ENCODE assay signal across 1 cellular context in the genomic region with DNA sequence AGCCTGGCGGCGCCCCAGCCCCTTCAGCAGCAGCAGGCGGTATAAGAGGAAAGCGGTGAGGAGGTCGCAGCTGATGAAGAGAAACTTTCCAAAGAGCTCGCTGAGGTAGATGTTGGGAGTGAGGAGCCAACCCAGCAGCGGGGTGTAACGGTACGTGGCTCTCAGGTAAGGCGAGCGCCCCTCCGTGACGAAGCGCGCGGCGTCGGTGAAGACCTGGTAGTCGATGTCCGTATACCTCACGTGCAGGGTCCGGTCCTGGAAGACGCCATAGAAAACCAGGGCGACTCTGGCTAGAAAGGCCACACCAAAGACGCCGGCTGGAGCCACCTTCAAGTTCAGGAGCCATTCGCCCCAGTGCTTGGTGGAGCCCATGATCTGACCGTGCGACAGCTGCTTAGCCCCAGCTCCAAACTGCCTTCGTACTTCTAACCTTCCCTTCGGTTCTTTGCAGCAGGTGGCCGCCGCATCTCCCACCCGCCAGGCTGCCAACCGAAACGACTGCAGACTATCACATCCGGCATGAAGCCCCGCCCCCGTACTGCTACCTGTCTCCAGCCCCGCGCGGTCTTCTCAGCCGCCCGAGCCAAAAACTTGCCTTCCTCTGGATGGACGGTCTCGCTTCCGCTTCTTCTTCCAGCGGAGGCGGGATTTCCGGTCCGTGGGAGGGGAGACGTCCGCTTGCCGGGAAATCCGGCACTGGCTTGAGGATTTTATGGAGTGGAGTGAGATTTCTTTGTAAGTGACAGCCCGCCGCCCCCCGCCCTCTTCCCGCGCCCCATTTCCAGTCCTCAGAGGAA.
TF ChIP-seq lines count a peak whose summit lies in the region.

A gene (minus strand): TSS at position 623 of the 797 bp plus-strand sequence. CDS start 251 bp downstream, at position 372.

TF ChIP-seq in HepG2, 621 proteins besides CTCF, POLR2A, EP300 and RAD21 (continued from another document and continues in another):
- TF ChIP-seq, protein P1, sequence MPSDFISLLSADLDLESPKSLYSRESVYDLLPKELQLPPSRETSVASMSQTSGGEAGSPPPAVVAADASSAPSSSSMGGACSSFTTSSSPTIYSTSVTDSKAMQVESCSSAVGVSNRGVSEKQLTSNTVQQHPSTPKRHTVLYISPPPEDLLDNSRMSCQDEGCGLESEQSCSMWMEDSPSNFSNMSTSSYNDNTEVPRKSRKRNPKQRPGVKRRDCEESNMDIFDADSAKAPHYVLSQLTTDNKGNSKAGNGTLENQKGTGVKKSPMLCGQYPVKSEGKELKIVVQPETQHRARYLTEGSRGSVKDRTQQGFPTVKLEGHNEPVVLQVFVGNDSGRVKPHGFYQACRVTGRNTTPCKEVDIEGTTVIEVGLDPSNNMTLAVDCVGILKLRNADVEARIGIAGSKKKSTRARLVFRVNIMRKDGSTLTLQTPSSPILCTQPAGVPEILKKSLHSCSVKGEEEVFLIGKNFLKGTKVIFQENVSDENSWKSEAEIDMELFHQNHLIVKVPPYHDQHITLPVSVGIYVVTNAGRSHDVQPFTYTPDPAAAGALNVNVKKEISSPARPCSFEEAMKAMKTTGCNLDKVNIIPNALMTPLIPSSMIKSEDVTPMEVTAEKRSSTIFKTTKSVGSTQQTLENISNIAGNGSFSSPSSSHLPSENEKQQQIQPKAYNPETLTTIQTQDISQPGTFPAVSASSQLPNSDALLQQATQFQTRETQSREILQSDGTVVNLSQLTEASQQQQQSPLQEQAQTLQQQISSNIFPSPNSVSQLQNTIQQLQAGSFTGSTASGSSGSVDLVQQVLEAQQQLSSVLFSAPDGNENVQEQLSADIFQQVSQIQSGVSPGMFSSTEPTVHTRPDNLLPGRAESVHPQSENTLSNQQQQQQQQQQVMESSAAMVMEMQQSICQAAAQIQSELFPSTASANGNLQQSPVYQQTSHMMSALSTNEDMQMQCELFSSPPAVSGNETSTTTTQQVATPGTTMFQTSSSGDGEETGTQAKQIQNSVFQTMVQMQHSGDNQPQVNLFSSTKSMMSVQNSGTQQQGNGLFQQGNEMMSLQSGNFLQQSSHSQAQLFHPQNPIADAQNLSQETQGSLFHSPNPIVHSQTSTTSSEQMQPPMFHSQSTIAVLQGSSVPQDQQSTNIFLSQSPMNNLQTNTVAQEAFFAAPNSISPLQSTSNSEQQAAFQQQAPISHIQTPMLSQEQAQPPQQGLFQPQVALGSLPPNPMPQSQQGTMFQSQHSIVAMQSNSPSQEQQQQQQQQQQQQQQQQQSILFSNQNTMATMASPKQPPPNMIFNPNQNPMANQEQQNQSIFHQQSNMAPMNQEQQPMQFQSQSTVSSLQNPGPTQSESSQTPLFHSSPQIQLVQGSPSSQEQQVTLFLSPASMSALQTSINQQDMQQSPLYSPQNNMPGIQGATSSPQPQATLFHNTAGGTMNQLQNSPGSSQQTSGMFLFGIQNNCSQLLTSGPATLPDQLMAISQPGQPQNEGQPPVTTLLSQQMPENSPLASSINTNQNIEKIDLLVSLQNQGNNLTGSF (CRISPR knock-in tag; IDR thresholded peaks at IDR 0.05) = no peak
- TF ChIP-seq PCBP2 (optimal IDR thresholded peaks at IDR 0.05; ENCODE audit: low read depth, low read length, poor library complexity, severe bottlenecking) = no peak
- no peak for TF ChIP-seq ETV6 (CRISPR knock-in tag; conservative IDR thresholded peaks at IDR 0.05)
- no peak for TF ChIP-seq SMARCE1 (IDR thresholded peaks at IDR 0.05; ENCODE audit: borderline replicate concordance)
- no peak for TF ChIP-seq ZSCAN22 (CRISPR knock-in tag; IDR thresholded peaks at IDR 0.05)
- peak; percentile 82; the same call in 1 of the 2 replicates for TF ChIP-seq KAT7 (CRISPR knock-in tag; IDR thresholded peaks at IDR 0.05; ENCODE audit: borderline replicate concordance)
- TF ChIP-seq, protein P2, sequence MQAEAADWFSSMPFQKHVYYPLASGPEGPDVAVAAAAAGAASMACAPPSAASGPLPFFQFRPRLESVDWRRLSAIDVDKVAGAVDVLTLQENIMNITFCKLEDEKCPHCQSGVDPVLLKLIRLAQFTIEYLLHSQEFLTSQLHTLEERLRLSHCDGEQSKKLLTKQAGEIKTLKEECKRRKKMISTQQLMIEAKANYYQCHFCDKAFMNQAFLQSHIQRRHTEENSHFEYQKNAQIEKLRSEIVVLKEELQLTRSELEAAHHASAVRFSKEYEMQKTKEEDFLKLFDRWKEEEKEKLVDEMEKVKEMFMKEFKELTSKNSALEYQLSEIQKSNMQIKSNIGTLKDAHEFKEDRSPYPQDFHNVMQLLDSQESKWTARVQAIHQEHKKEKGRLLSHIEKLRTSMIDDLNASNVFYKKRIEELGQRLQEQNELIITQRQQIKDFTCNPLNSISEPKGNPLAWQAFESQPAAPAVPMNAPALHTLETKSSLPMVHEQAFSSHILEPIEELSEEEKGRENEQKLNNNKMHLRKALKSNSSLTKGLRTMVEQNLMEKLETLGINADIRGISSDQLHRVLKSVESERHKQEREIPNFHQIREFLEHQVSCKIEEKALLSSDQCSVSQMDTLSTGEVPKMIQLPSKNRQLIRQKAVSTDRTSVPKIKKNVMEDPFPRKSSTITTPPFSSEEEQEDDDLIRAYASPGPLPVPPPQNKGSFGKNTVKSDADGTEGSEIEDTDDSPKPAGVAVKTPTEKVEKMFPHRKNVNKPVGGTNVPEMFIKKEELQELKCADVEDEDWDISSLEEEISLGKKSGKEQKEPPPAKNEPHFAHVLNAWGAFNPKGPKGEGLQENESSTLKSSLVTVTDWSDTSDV (CRISPR knock-in tag; IDR thresholded peaks at IDR 0.05) = no peak
- TF ChIP-seq, protein P3, sequence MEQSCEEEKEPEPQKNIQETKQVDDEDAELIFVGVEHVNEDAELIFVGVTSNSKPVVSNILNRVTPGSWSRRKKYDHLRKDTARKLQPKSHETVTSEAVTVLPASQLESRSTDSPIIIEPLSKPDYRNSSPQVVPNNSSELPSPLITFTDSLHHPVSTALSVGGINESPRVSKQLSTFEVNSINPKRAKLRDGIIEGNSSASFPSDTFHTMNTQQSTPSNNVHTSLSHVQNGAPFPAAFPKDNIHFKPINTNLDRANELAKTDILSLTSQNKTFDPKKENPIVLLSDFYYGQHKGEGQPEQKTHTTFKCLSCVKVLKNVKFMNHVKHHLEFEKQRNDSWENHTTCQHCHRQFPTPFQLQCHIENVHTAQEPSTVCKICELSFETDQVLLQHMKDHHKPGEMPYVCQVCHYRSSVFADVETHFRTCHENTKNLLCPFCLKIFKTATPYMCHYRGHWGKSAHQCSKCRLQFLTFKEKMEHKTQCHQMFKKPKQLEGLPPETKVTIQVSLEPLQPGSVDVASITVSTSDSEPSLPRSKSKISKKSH (CRISPR knock-in tag; IDR thresholded peaks at IDR 0.05; ENCODE audit: borderline replicate concordance) = no peak
- 0 out of 2 replicates have a peak, but pooled peaks have one; percentile 46 for TF ChIP-seq ARNT2 (CRISPR knock-in tag; IDR thresholded peaks at IDR 0.05; ENCODE audit: low read depth)
- no peak for TF ChIP-seq MIER3 (CRISPR knock-in tag; IDR thresholded peaks at IDR 0.05; ENCODE audit: borderline replicate concordance)
- TF ChIP-seq ZNF567 (CRISPR knock-in tag; IDR thresholded peaks at IDR 0.05; ENCODE audit: borderline replicate concordance) = no peak
- no peak for TF ChIP-seq FOSL1 (CRISPR knock-in tag; IDR thresholded peaks at IDR 0.05; ENCODE audit: borderline replicate concordance)
- no peak for TF ChIP-seq ZNF672 (CRISPR knock-in tag; IDR thresholded peaks at IDR 0.05)
- TF ChIP-seq ZNF337 (CRISPR knock-in tag; IDR thresholded peaks at IDR 0.05; ENCODE audit: borderline replicate concordance, low read depth) = 0 out of 2 replicates have a peak, but pooled peaks have one; percentile 45
- TF ChIP-seq ZNF572 (CRISPR knock-in tag; IDR thresholded peaks at IDR 0.05) = no peak
- TF ChIP-seq HHEX (CRISPR knock-in tag; IDR thresholded peaks at IDR 0.05) = no peak
- peak; percentile 94 for TF ChIP-seq KAT8 (CRISPR knock-in tag; IDR thresholded peaks at IDR 0.05)
- TF ChIP-seq FOXC1 (CRISPR knock-in tag; IDR thresholded peaks at IDR 0.05; ENCODE audit: borderline replicate concordance) = no peak
- TF ChIP-seq RXRB (CRISPR knock-in tag; IDR thresholded peaks at IDR 0.05; ENCODE audit: borderline replicate concordance) = no peak
- no peak for TF ChIP-seq NFE2 (CRISPR knock-in tag; IDR thresholded peaks at IDR 0.05)
- no peak for TF ChIP-seq ZNF10 (CRISPR knock-in tag; IDR thresholded peaks at IDR 0.05; ENCODE audit: borderline replicate concordance, low read depth)
- no peak for TF ChIP-seq TOE1 (CRISPR knock-in tag; IDR thresholded peaks at IDR 0.05)
- no peak for TF ChIP-seq KDM5A (IDR thresholded peaks at IDR 0.05; ENCODE audit: borderline replicate concordance, low read length)
- TF ChIP-seq, protein P4, sequence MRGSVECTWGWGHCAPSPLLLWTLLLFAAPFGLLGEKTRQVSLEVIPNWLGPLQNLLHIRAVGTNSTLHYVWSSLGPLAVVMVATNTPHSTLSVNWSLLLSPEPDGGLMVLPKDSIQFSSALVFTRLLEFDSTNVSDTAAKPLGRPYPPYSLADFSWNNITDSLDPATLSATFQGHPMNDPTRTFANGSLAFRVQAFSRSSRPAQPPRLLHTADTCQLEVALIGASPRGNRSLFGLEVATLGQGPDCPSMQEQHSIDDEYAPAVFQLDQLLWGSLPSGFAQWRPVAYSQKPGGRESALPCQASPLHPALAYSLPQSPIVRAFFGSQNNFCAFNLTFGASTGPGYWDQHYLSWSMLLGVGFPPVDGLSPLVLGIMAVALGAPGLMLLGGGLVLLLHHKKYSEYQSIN (CRISPR knock-in tag; IDR thresholded peaks at IDR 0.05; ENCODE audit: borderline replicate concordance) = no peak
- peak; percentile 70; the same call in 1 of the 3 replicates for TF ChIP-seq MXI1 (IDR thresholded peaks at IDR 0.05; ENCODE audit: borderline replicate concordance, low read depth, low read length)
- TF ChIP-seq, protein P5, sequence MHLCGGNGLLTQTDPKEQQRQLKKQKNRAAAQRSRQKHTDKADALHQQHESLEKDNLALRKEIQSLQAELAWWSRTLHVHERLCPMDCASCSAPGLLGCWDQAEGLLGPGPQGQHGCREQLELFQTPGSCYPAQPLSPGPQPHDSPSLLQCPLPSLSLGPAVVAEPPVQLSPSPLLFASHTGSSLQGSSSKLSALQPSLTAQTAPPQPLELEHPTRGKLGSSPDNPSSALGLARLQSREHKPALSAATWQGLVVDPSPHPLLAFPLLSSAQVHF (CRISPR knock-in tag; IDR thresholded peaks at IDR 0.05) = no peak
- no peak for TF ChIP-seq SOX13 (IDR thresholded peaks at IDR 0.05)
- peak in 1 of 2 experiments; percentile 52; a peak in 1 of 4 replicates for TF ChIP-seq SOX13 (CRISPR knock-in tag; conservative IDR thresholded peaks at IDR 0.05 in 1 of 2, IDR thresholded peaks at IDR 0.05 in 1 of 2)
- TF ChIP-seq KDM4B (CRISPR knock-in tag; IDR thresholded peaks at IDR 0.05) = no peak
- TF ChIP-seq, protein P6, sequence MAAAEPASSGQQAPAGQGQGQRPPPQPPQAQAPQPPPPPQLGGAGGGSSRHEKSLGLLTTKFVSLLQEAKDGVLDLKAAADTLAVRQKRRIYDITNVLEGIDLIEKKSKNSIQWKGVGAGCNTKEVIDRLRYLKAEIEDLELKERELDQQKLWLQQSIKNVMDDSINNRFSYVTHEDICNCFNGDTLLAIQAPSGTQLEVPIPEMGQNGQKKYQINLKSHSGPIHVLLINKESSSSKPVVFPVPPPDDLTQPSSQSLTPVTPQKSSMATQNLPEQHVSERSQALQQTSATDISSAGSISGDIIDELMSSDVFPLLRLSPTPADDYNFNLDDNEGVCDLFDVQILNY (CRISPR knock-in tag; conservative IDR thresholded peaks at IDR 0.05) = no peak
- TF ChIP-seq ZNF766 (CRISPR knock-in tag; IDR thresholded peaks at IDR 0.05; ENCODE audit: borderline replicate concordance) = no peak
- TF ChIP-seq ZNF577 (CRISPR knock-in tag; IDR thresholded peaks at IDR 0.05; ENCODE audit: borderline replicate concordance, low read depth) = no peak
- TF ChIP-seq ZNF367 (CRISPR knock-in tag; IDR thresholded peaks at IDR 0.05; ENCODE audit: borderline replicate concordance) = no peak
- no peak for TF ChIP-seq SUZ12 (IDR thresholded peaks at IDR 0.05; ENCODE audit: low read depth, low read length)
- no peak for TF ChIP-seq ZNF878 (CRISPR knock-in tag; IDR thresholded peaks at IDR 0.05)
- TF ChIP-seq ZNF570 (CRISPR knock-in tag; IDR thresholded peaks at IDR 0.05; ENCODE audit: borderline replicate concordance) = no peak
- no peak for TF ChIP-seq KDM6A (CRISPR knock-in tag; IDR thresholded peaks at IDR 0.05; ENCODE audit: low read depth)
- TF ChIP-seq U2AF2 (IDR thresholded peaks at IDR 0.05; ENCODE audit: low read depth, low read length) = 0 out of 2 replicates have a peak, but pooled peaks have one; percentile 23
- peak; percentile 80 for TF ChIP-seq PHF5A (CRISPR knock-in tag; IDR thresholded peaks at IDR 0.05; ENCODE audit: low read depth, unreplicated experiment)
- TF ChIP-seq ZNF713 (CRISPR knock-in tag; IDR thresholded peaks at IDR 0.05) = no peak
- no peak for TF ChIP-seq NFE2L1 (CRISPR knock-in tag; IDR thresholded peaks at IDR 0.05; ENCODE audit: borderline replicate concordance)
- TF ChIP-seq NR2F6 (IDR thresholded peaks at IDR 0.05) = no peak
- no peak for TF ChIP-seq NR2F6 (CRISPR knock-in tag; IDR thresholded peaks at IDR 0.05)
- no peak for TF ChIP-seq SOX6 (IDR thresholded peaks at IDR 0.05)
- peak; percentile 44; the same call in 1 of the 2 replicates for TF ChIP-seq SOX6 (CRISPR knock-in tag; IDR thresholded peaks at IDR 0.05)
- TF ChIP-seq, protein P7, sequence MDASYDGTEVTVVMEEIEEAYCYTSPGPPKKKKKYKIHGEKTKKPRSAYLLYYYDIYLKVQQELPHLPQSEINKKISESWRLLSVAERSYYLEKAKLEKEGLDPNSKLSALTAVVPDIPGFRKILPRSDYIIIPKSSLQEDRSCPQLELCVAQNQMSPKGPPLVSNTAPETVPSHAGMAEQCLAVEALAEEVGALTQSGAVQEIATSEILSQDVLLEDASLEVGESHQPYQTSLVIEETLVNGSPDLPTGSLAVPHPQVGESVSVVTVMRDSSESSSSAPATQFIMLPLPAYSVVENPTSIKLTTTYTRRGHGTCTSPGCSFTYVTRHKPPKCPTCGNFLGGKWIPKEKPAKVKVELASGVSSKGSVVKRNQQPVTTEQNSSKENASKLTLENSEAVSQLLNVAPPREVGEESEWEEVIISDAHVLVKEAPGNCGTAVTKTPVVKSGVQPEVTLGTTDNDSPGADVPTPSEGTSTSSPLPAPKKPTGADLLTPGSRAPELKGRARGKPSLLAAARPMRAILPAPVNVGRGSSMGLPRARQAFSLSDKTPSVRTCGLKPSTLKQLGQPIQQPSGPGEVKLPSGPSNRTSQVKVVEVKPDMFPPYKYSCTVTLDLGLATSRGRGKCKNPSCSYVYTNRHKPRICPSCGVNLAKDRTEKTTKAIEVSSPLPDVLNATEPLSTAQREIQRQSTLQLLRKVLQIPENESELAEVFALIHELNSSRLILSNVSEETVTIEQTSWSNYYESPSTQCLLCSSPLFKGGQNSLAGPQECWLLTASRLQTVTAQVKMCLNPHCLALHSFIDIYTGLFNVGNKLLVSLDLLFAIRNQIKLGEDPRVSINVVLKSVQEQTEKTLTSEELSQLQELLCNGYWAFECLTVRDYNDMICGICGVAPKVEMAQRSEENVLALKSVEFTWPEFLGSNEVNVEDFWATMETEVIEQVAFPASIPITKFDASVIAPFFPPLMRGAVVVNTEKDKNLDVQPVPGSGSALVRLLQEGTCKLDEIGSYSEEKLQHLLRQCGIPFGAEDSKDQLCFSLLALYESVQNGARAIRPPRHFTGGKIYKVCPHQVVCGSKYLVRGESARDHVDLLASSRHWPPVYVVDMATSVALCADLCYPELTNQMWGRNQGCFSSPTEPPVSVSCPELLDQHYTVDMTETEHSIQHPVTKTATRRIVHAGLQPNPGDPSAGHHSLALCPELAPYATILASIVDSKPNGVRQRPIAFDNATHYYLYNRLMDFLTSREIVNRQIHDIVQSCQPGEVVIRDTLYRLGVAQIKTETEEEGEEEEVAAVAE (CRISPR knock-in tag; IDR thresholded peaks at IDR 0.05; ENCODE audit: borderline replicate concordance) = peak; percentile 47; the same call in 1 of the 2 replicates
